Comparison of ENCODE assay signal across 19 cellular contexts in the genomic region with DNA sequence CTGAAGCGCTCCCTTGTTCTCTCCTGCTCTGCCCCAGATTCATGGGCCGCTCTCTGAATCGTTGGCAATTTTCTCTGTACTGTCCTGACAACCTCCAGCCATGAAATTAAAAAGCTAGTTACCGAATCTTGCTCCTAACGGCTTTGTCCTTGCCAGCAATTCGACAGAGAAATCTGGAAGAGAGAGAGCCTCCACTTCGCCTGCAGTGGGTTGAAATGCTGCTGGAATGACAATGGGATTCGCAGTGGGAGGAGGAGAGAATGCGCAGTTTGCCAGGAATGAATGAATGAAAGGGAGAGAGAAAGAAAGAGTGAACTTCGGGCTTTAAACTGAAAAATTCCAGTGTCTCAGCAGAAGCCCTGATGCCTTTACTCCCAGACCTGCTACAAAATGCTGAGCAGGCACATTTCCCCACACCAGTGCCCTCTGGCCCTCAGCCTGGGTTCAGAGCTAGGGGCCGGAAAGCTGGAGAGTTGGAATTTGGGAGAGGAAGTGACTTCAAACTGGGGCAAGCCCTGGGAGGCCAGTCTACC.
A peak's percentile ranks its signal among the peaks of the same experiment; 100 is the strongest.
DNase-seq lines count a peak whose midpoint lies in the region; ATAC-seq and TF ChIP-seq lines count a peak whose summit lies in the region.
"Had no signal": no experiment of that assay in that cellular context is flagged by ENCODE, and none has a peak within 500 bp of the region (broad histone marks: within the 10 kb centered on the region; RNA-seq: fewer than 3 reads in every experiment).

No MANE protein-coding gene starts in this region.

- peaks cover 18% of the 10 kb centered on the region; the same call in 1 of the 2 replicates for H3K4me1 ChIP-seq in ES-I3 (ENCODE audit: insufficient read depth, low read length)
- peaks cover 77% of the 10 kb centered on the region for H3K4me1 ChIP-seq in parathyroid adenoma
- H3K4me1 ChIP-seq: sigmoid colon had no signal

- H3K9me3 ChIP-seq in ES-I3 (ENCODE audit: control insufficient read depth, insufficient read depth, low read length) = no peaks in the 10 kb centered on the region
- no peaks in the 10 kb centered on the region for H3K9me3 ChIP-seq in parathyroid adenoma (ENCODE audit: control insufficient read depth, low read length)
- H3K9me3 ChIP-seq: sigmoid colon had no signal

- peak overlapping the region; percentile 55 for H3K4me2 ChIP-seq in parathyroid adenoma (ENCODE audit: low read length)

- H3K27me3 ChIP-seq in layer of hippocampus (ENCODE audit: control insufficient read depth, insufficient read depth, low read length) = no peaks in the 10 kb centered on the region
- no peaks in the 10 kb centered on the region for H3K27me3 ChIP-seq in parathyroid adenoma (ENCODE audit: control insufficient read depth, insufficient read depth, low read length)
- H3K27me3 ChIP-seq: sigmoid colon had no signal

- no peak for ATAC-seq in GM18502 (IDR thresholded peaks at IDR 0.05; ENCODE audit: poor library complexity, unreplicated experiment)
- ATAC-seq: activated T-helper 17 cell treated with anti-CD3 and anti-CD28 coated beads, Interleukin-2, amount 50 U/mL, for 72 hours; left colon; naive thymus-derived CD4-positive, alpha-beta T cell; Panc1 had no signal

- H3K4me3 ChIP-seq in parathyroid adenoma (ENCODE audit: low read depth, low read length) = peak overlapping the region; percentile 49
- H3K4me3 ChIP-seq: sigmoid colon had no signal

- H2AFZ ChIP-seq in parathyroid adenoma = peak overlapping the region; percentile 56

- DNase-seq in cerebellar cortex (ENCODE audit: low spot score) (peak; percentile 31), NCI-H748 (lab: John Stamatoyannopoulos, UW; ENCODE audit: unreplicated experiment) (no peak), kidney glomerular epithelial cell (lab: John Stamatoyannopoulos, UW) (no peak), NCI-H2107 (lab: John Stamatoyannopoulos, UW) (no peak)
- DNase-seq: activated CD8-positive, alpha-beta memory T cell treated with anti-CD3 and anti-CD28 coated beads for 24 hours; amniotic stem cell; CD4-positive, alpha-beta memory T cell; erythroblast; left colon; naive thymus-derived CD4-positive, alpha-beta T cell; NCI-H2081; NCI-H774; sigmoid colon had no signal

- H3K36me3 ChIP-seq in ES-I3 (ENCODE audit: insufficient read depth, low read length) (no peaks in the 10 kb centered on the region), parathyroid adenoma (ENCODE audit: control insufficient read depth, insufficient read depth, low read length) (no peaks in the 10 kb centered on the region)
- H3K36me3 ChIP-seq: sigmoid colon had no signal

- no peak for TF ChIP-seq CTCF in parathyroid adenoma (IDR thresholded peaks at IDR 0.05)

- peaks cover 2% of the 10 kb centered on the region for H3K79me2 ChIP-seq in parathyroid adenoma

- H3K9ac ChIP-seq in ES-I3 (ENCODE audit: low read depth, low read length) = peak overlapping the region; percentile 8; the same call in 1 of the 2 replicates
- H3K9ac ChIP-seq in parathyroid adenoma = peak overlapping the region; percentile 82

- H3K27ac ChIP-seq in layer of hippocampus (ENCODE audit: low read depth, low read length) = peak overlapping the region; percentile 75
- peak overlapping the region; percentile 99 for H3K27ac ChIP-seq in parathyroid adenoma
- H3K27ac ChIP-seq: sigmoid colon had no signal
